Comparison of ENCODE assay signal across 16 cellular contexts in genomic region chr7:84337386-84337785, GRCh38.
DNase-seq lines count a peak whose midpoint lies in the region; ATAC-seq, FAIRE-seq and TF ChIP-seq lines count a peak whose summit lies in the region.
"Had no signal": no experiment of that assay in that cellular context is flagged by ENCODE, and none has a peak within 500 bp of the region (broad histone marks: within the 10 kb centered on the region; RNA-seq: fewer than 3 reads in every experiment).

No MANE protein-coding gene starts in this region.

- DNase-seq in H54 (ENCODE audit: insufficient read length, low spot score) (no peak), PC-3 (peak; percentile 79), dedifferentiated amniotic fluid mesenchymal stem cell (ENCODE audit: extremely low spot score) (peak; percentile 23), osteoblast (ENCODE audit: insufficient read length, low spot score, missing footprints) (peak; percentile 13), superior temporal gyrus (ENCODE audit: extremely low spot score) (no peak), DMS53 (lab: John Stamatoyannopoulos, UW) (no peak), chondrocyte (ENCODE audit: low spot score) (no peak), prostate gland (ENCODE audit: low spot score) (no peak)
- DNase-seq: activated CD8-positive, alpha-beta T cell treated with anti-CD3 and anti-CD28 coated beads, Interleukin-2, amount 10 ng/mL, durations not matched to agents 7 days and 5 days; caudate nucleus; MG63 had no signal

- H3K4me3 Mint-ChIP-seq in chondrocyte (ENCODE audit: unreplicated experiment) = no peak overlapping the region
- H3K4me3 Mint-ChIP-seq: activated CD8-positive, alpha-beta T cell treated with anti-CD3 and anti-CD28 coated beads, Interleukin-2, amount 10 ng/mL, durations not matched to agents 7 days and 5 days; CD14-positive monocyte; natural killer cell treated with Interleukin-12 subunit alpha and Interleukin-12 subunit beta and Interleukin-15 and Interleukin-18, amount 100 ng/mL, for 72 hours had no signal

- no peaks in the 10 kb centered on the region for H3F3A ChIP-seq in PC-3 (ENCODE audit: low read length, unreplicated experiment)

- H3K9ac ChIP-seq in PC-3 (ENCODE audit: low read length) = no peak overlapping the region

- H3K79me2 ChIP-seq in PC-3 (ENCODE audit: low read length) (no peaks in the 10 kb centered on the region), osteoblast (ENCODE audit: insufficient read depth, low read length) (no peaks in the 10 kb centered on the region)

- WGBS in prostate gland = 86% methylated on average over 1 of the region's 1 CpG

- peak; percentile 76 for ATAC-seq in PC-3
- ATAC-seq: activated CD8-positive, alpha-beta T cell treated with anti-CD3 and anti-CD28 coated beads, Interleukin-2, amount 10 ng/mL, durations not matched to agents 7 days and 5 days; natural killer cell treated with Interleukin-12 subunit alpha and Interleukin-12 subunit beta and Interleukin-15 and Interleukin-18, amount 100 ng/mL, for 72 hours had no signal

- FAIRE-seq in H54 (lab: Jason Lieb, UNC) = peak; percentile 69

- intact Hi-C loops in PC-3 (cut with micrococcal nuclease) (no loop called here), prostate gland (cut with DNase I) (no loop called here)

- no peaks in the 10 kb centered on the region for H3K27me3 Mint-ChIP-seq in chondrocyte (ENCODE audit: low read depth)
- H3K27me3 Mint-ChIP-seq: natural killer cell treated with Interleukin-12 subunit alpha and Interleukin-12 subunit beta and Interleukin-15 and Interleukin-18, amount 100 ng/mL, for 72 hours had no signal

- no peaks in the 10 kb centered on the region for H3K9me2 ChIP-seq in PC-3 (replicated peaks; ENCODE audit: low read length)

- H3K27ac ChIP-seq in PC-3 (ENCODE audit: low read length) = no peak overlapping the region
- no peak overlapping the region for H3K27ac ChIP-seq in osteoblast (ENCODE audit: low read depth, low read length)
- no peak overlapping the region for H3K27ac ChIP-seq in prostate gland
- H3K27ac ChIP-seq: SK-N-MC had no signal

- H3K9me3 Mint-ChIP-seq in chondrocyte (ENCODE audit: low read depth) = no peaks in the 10 kb centered on the region
- H3K9me3 Mint-ChIP-seq: activated T-helper 2 cell treated with anti-CD3 and anti-CD28 coated beads, Interferon-gamma antibody, Interleukin-2, Interleukin-4, amounts not matched to agents 10 μg/mL and 5 μg/mL and 100 μg/mL, durations not matched to agents 14 hours and 24 hours and 36 hours had no signal

- no peaks in the 10 kb centered on the region for H3K36me3 Mint-ChIP-seq in chondrocyte (ENCODE audit: low read depth)
- H3K36me3 Mint-ChIP-seq: CD14-positive monocyte; natural killer cell treated with Interleukin-12 subunit alpha and Interleukin-12 subunit beta and Interleukin-15 and Interleukin-18, amount 100 ng/mL, for 72 hours had no signal

- H3K9me3 ChIP-seq in PC-3 (ENCODE audit: low read length) (no peaks in the 10 kb centered on the region), osteoblast (ENCODE audit: low read depth, low read length) (no peaks in the 10 kb centered on the region), prostate gland (no peaks in the 10 kb centered on the region)
- H3K9me3 ChIP-seq: MG63 had no signal

- H3K4me1 Mint-ChIP-seq in chondrocyte (ENCODE audit: low read depth) = peaks cover 14% of the 10 kb centered on the region

- no peaks in the 10 kb centered on the region for H4K20me1 ChIP-seq in PC-3 (ENCODE audit: low read length)
- H4K20me1 ChIP-seq in osteoblast (ENCODE audit: insufficient read depth, low read length) = no peaks in the 10 kb centered on the region

- TF ChIP-seq CTCF in PC-3 (conservative IDR thresholded peaks at IDR 0.05; ENCODE audit: low read depth, low read length) (no peak), osteoblast (IDR thresholded peaks at IDR 0.05; ENCODE audit: extremely low read depth, low read depth, low read length) (no peak), chondrocyte (IDR thresholded peaks at IDR 0.05) (no peak), prostate gland (IDR thresholded peaks at IDR 0.05) (no peak)

- no peak overlapping the region for H2AFZ ChIP-seq in PC-3 (ENCODE audit: low read length)
- H2AFZ ChIP-seq in osteoblast (ENCODE audit: low read length) = no peak overlapping the region

- H3K4me2 ChIP-seq in PC-3 (ENCODE audit: low read length) (0 out of 2 replicates have a peak overlapping the region, but pooled peaks have one; percentile 17), osteoblast (ENCODE audit: insufficient read depth, low read length) (no peak overlapping the region)

- H3K4me3 ChIP-seq in PC-3 (ENCODE audit: low read length) (no peak overlapping the region), osteoblast (ENCODE audit: insufficient read depth, low read length) (no peak overlapping the region), prostate gland (no peak overlapping the region)
- H3K4me3 ChIP-seq: lung, MG63, SK-N-MC had no signal

- no TSS peak for BruUV-seq in PC-3 (replicated peaks; lab: Mats Ljungman, UMichigan)

- CTCF ChIA-PET in PC-3 (lab: Charles Lee) = interaction anchor here (1.0 kb wide), 1 partner anchor 76 kb away, joined by 4 read pairs; no protein-coding TSS in a partner anchor

- H3K27ac Mint-ChIP-seq in chondrocyte (ENCODE audit: unreplicated experiment) = no peak overlapping the region
- H3K27ac Mint-ChIP-seq: activated CD8-positive, alpha-beta T cell treated with anti-CD3 and anti-CD28 coated beads, Interleukin-2, amount 10 ng/mL, durations not matched to agents 7 days and 5 days; activated T-helper 2 cell treated with anti-CD3 and anti-CD28 coated beads, Interferon-gamma antibody, Interleukin-2, Interleukin-4, amounts not matched to agents 10 μg/mL and 5 μg/mL and 100 μg/mL, durations not matched to agents 14 hours and 24 hours and 36 hours; CD14-positive monocyte; natural killer cell treated with Interleukin-12 subunit alpha and Interleukin-12 subunit beta and Interleukin-15 and Interleukin-18, amount 100 ng/mL, for 72 hours had no signal

- H3K4me1 ChIP-seq in PC-3 (ENCODE audit: insufficient read depth, low read length) (peaks cover 14% of the 10 kb centered on the region), osteoblast (ENCODE audit: insufficient read depth, low read length) (peaks cover 3% of the 10 kb centered on the region), prostate gland (replicated peaks) (no peaks in the 10 kb centered on the region)

- no peaks in the 10 kb centered on the region for H3K27me3 ChIP-seq in PC-3 (ENCODE audit: low read length)
- H3K27me3 ChIP-seq in osteoblast (ENCODE audit: insufficient read depth, low read length) = no peaks in the 10 kb centered on the region
- H3K27me3 ChIP-seq in prostate gland (replicated peaks; ENCODE audit: insufficient read depth) = no peaks in the 10 kb centered on the region
- H3K27me3 ChIP-seq: MG63 had no signal

- POLR2A ChIA-PET in PC-3 (lab: Charles Lee; ENCODE audit: unreplicated experiment) = interaction anchor here (0.7 kb wide), 1 partner anchor 123 kb away, joined by 3 read pairs; no protein-coding TSS in a partner anchor

- no peaks in the 10 kb centered on the region for H3K36me3 ChIP-seq in PC-3 (ENCODE audit: low read depth, low read length)
- H3K36me3 ChIP-seq in osteoblast (ENCODE audit: insufficient read depth, low read length) = no peaks in the 10 kb centered on the region
- H3K36me3 ChIP-seq in prostate gland = no peaks in the 10 kb centered on the region
- H3K36me3 ChIP-seq: MG63 had no signal

- TF ChIP-seq POLR2A in H54 (IDR thresholded peaks at IDR 0.05; ENCODE audit: low read depth, low read length) (no peak), prostate gland (IDR thresholded peaks at IDR 0.05) (no peak)

Comparison
In these comparisons a context has a peak if more than half of its experiments do, and no peak if none do; other contexts are left out.
1. DNase-seq: peak in PC-3 (single experiment), dedifferentiated amniotic fluid mesenchymal stem cell (single experiment) and osteoblast (single experiment); none in H54 (single experiment), superior temporal gyrus (single experiment), DMS53 (single experiment), chondrocyte (single experiment) and prostate gland (single experiment).